In the genomic region with DNA sequence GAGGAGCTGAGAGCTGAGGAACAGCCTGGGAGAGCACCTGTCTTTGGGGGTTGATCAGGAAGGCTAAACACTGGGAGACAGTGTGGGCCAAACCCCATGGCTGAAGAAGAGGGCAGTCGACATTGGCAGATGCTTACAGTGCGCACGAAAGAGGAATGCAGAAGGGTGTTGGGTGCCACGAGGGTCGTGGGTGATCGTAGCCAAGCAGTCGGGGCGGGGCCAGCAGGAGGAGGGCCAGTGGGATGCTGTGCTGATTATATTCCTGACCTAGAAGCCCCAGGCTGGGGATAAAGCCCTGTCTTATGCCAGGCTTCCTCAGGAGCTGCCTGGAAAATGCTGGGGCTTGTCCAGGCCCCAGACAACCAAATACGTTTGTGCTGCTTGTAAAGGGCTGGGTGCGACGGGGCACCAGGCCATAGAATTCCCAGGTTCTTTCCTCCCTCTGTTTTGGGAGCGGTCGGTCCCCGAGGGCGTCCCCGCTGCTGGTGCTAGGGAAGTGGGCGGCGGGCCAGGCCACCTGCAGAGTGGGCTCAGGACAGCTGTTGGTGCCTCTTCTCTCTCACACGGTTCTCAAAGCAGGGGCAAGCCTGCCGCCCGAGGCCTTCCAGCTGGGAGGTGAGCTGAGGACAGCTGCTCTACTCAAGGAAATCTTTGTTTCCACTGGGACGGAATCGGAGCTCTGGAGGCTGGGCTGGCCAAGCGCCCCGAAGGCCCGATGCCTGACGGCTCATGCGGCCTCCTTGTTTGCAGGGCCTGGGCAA, we compare ENCODE assay signal across 10 cellular contexts. TPM values are rescaled to one million over a fixed set of nuclear protein-coding genes. Genes with fewer than 3 reads are reported as not detected.
A peak's percentile ranks its signal among the peaks of the same experiment; 100 is the strongest.
DNase-seq lines count a peak whose midpoint lies in the region; ATAC-seq, FAIRE-seq and TF ChIP-seq lines count a peak whose summit lies in the region.
"Had no signal": no experiment of that assay in that cellular context is flagged by ENCODE, and none has a peak within 500 bp of the region (broad histone marks: within the 10 kb centered on the region; RNA-seq: fewer than 3 reads in every experiment).

No MANE protein-coding gene starts in this region.

- no peak overlapping the region for H2AFZ ChIP-seq in IMR-90 (replicated peaks; ENCODE audit: low read length, poor library complexity)

- no peak overlapping the region for H4K5ac ChIP-seq in IMR-90 (ENCODE audit: low read depth, low read length)

- no peak overlapping the region for H3K4me3 Mint-ChIP-seq in T-helper 2 cell treated with Interferon-gamma antibody and Interleukin-4, amounts not matched to agents 5 μg/mL and 100 μg/mL, for 36 hours

- H3K4ac ChIP-seq in IMR-90 (ENCODE audit: low read depth, low read length) = peak overlapping the region; percentile 8; the same call in 1 of the 2 replicates

- DNase-seq in IMR-90 = no peak
- DNase-seq in adipocyte (ENCODE audit: low read depth) = no peak
- DNase-seq in hippocampal formation (lab: John Stamatoyannopoulos, UW) = peak; percentile 50 to 73
- DNase-seq in NCI-H526 treated with DMSO at 0.1 percent for 48 hours (lab: John Stamatoyannopoulos, UW) = no peak
- DNase-seq in T-helper 2 cell treated with Interferon-gamma antibody and Interleukin-4, amounts not matched to agents 5 μg/mL and 100 μg/mL, for 36 hours (ENCODE audit: low spot score) = no peak
- no peak for DNase-seq in GM12892 (ENCODE audit: insufficient read length)
- DNase-seq: kidney had no signal

- H3K27ac ChIP-seq in IMR-90 (ENCODE audit: insufficient read depth, low read length) (no peak overlapping the region), skeletal muscle tissue (ENCODE audit: low read depth, low read length) (no peak overlapping the region)
- H3K27ac ChIP-seq: cardiac muscle cell had no signal

- intact Hi-C loops in IMR-90 (cut with micrococcal nuclease) = no loop called here

- no peak overlapping the region for H4K8ac ChIP-seq in IMR-90 (ENCODE audit: low read depth in 2 of 2, low read length in 2 of 2)

- no peak overlapping the region for H2AK9ac ChIP-seq in IMR-90 (replicated peaks; ENCODE audit: low read depth, low read length, poor library complexity)

- dilution Hi-C loops in IMR-90 (cut with HindIII; ENCODE audit: low sequenced_read_pairs, unreplicated experiment) = no loop called here

- H3K4me1 ChIP-seq in IMR-90 (ENCODE audit: control insufficient read depth, insufficient read depth, low read length) (peaks cover 21% of the 10 kb centered on the region), adipocyte (ENCODE audit: control insufficient read depth, insufficient read depth, low read length) (peaks cover 60% of the 10 kb centered on the region), skeletal muscle tissue (ENCODE audit: control insufficient read depth in 3 of 3, insufficient read depth in 3 of 3, low read length in 3 of 3) (peaks cover 24 to 42% (median 38%) of the 10 kb centered on the region in 3 donors)

- H3K27me3 Mint-ChIP-seq in T-helper 2 cell treated with Interferon-gamma antibody and Interleukin-4, amounts not matched to agents 5 μg/mL and 100 μg/mL, for 36 hours (ENCODE audit: low read depth) = peaks cover 5% of the 10 kb centered on the region

- H4K91ac ChIP-seq in IMR-90 (ENCODE audit: insufficient read depth, low read depth, low read length) = no peak overlapping the region

- H3K23ac ChIP-seq in IMR-90 (ENCODE audit: low read depth, low read length) = no peak overlapping the region

- TF ChIP-seq RAD21 in IMR-90 (IDR thresholded peaks at IDR 0.05; ENCODE audit: low read length) = no peak

- H3K18ac ChIP-seq in IMR-90 (ENCODE audit: low read depth, low read length) = no peak overlapping the region

- in situ Hi-C loops in IMR-90 (cut with MboI; ENCODE audit: low sequenced_read_pairs) = no loop called here

- H2BK20ac ChIP-seq in IMR-90 (ENCODE audit: low read depth, low read length) = no peak overlapping the region

- H2BK5ac ChIP-seq in IMR-90 (ENCODE audit: low read depth, low read length, poor library complexity, severe bottlenecking) = no peak overlapping the region

- H3K79me1 ChIP-seq in IMR-90 (ENCODE audit: low read depth in 1 of 2, low read length in 2 of 2) = peaks cover 0 to 5% of the 10 kb centered on the region in 2 experiments; a peak in 1 of 4 replicates

- no peaks in the 10 kb centered on the region for H4K20me1 ChIP-seq in IMR-90 (ENCODE audit: insufficient read depth, low read length)

- H3K9ac ChIP-seq in IMR-90 (ENCODE audit: low read depth, low read length) (no peak overlapping the region), adipocyte (ENCODE audit: low read length) (peak overlapping the region; percentile 29), skeletal muscle tissue (ENCODE audit: low read depth in 1 of 3, low read length in 3 of 3) (peak overlapping the region; percentile 23 to 62 (median 25))

- H3K9me1 ChIP-seq in IMR-90 (ENCODE audit: insufficient read depth, low read length) = peaks cover 18% of the 10 kb centered on the region

- no peak overlapping the region for H3K56ac ChIP-seq in IMR-90 (ENCODE audit: extremely low read depth, insufficient read depth, low read length)

- CTCF ChIA-PET in IMR-90 (lab: Yijun Ruan, JAX) = interaction anchor here (1.4 kb wide), 1 partner anchor 31 kb away, joined by 3 read pairs; no protein-coding TSS in a partner anchor

- H3K27me3 ChIP-seq in IMR-90 (ENCODE audit: control insufficient read depth, insufficient read depth, low read length) = no peaks in the 10 kb centered on the region
- H3K27me3 ChIP-seq in adipocyte (replicated peaks; ENCODE audit: control insufficient read depth, insufficient read depth, low read length) = no peaks in the 10 kb centered on the region
- peaks cover 0 to 8% (median 2%) of the 10 kb centered on the region in 3 donors for H3K27me3 ChIP-seq in skeletal muscle tissue (ENCODE audit: control insufficient read depth in 3 of 3, insufficient read depth in 3 of 3, low read length in 3 of 3)

- POLR2A ChIA-PET in IMR-90 (lab: Charles Lee; ENCODE audit: unreplicated experiment) = interaction anchor here (0.7 kb wide), 1 partner anchor 11 kb away, joined by 6 read pairs; no protein-coding TSS in a partner anchor

- no TSS peak for BruUV-seq in IMR-90 (replicated peaks; lab: Mats Ljungman, UMichigan)

- ATAC-seq in IMR-90 (ENCODE audit: low read depth) (no peak), GM19463 (IDR thresholded peaks at IDR 0.05; ENCODE audit: unreplicated experiment) (no peak)

- 0 out of 2 replicates have a peak overlapping the region, but pooled peaks have one; percentile 41 for H3K14ac ChIP-seq in IMR-90 (replicated peaks; ENCODE audit: low read depth, low read length)

- peak overlapping the region; percentile 62 for H2AK5ac ChIP-seq in IMR-90 (ENCODE audit: low read depth, low read length)

- no peak for TF ChIP-seq CTCF in IMR-90 (conservative IDR thresholded peaks at IDR 0.05; ENCODE audit: low read depth, low read length)

- no peak overlapping the region for H2BK15ac ChIP-seq in IMR-90 (ENCODE audit: low read depth, low read length)

- FAIRE-seq in GM12892 (lab: Jason Lieb, UNC) = no peak
- FAIRE-seq: kidney had no signal

- H3K36me3 ChIP-seq in IMR-90 (ENCODE audit: control insufficient read depth, insufficient read depth, low read length) = no peaks in the 10 kb centered on the region
- H3K36me3 ChIP-seq in adipocyte (ENCODE audit: control insufficient read depth, insufficient read depth, low read length, severe bottlenecking) = peaks cover 3% of the 10 kb centered on the region
- H3K36me3 ChIP-seq in skeletal muscle tissue (ENCODE audit: control insufficient read depth in 3 of 3, insufficient read depth in 3 of 3, low read length in 3 of 3) = no peaks in the 10 kb centered on the region
- H3K36me3 ChIP-seq: cardiac muscle cell had no signal

- H3K9me3 Mint-ChIP-seq in T-helper 2 cell treated with Interferon-gamma antibody and Interleukin-4, amounts not matched to agents 5 μg/mL and 100 μg/mL, for 36 hours = no peaks in the 10 kb centered on the region

- no peak overlapping the region for H3K27ac Mint-ChIP-seq in T-helper 2 cell treated with Interferon-gamma antibody and Interleukin-4, amounts not matched to agents 5 μg/mL and 100 μg/mL, for 36 hours

- H3K4me3 ChIP-seq in IMR-90 (ENCODE audit: insufficient read depth, low read depth, low read length) = no peak overlapping the region
- H3K4me3 ChIP-seq in adipocyte (ENCODE audit: low read length) = no peak overlapping the region
- peak overlapping the region in 1 of 3 donors; percentile 29 for H3K4me3 ChIP-seq in skeletal muscle tissue (ENCODE audit: low read length in 3 of 3)
- H3K4me3 ChIP-seq: cardiac muscle cell had no signal

- 84% methylated on average over 7 of the region's 28 CpGs; no CpG with 5 or more reads in 1 of the 2 experiments for WGBS in IMR-90 (ENCODE audit: extremely low coverage in 2 of 2, insufficient read length in 1 of 2), 2 experiments

- no peak for TF ChIP-seq POLR2A in IMR-90 (IDR thresholded peaks at IDR 0.05; ENCODE audit: low read depth, low read length)
- TF ChIP-seq POLR2A in GM12892 (IDR thresholded peaks at IDR 0.05; ENCODE audit: low read depth, low read length) = no peak

- no peak overlapping the region for H2BK120ac ChIP-seq in IMR-90 (ENCODE audit: low read depth, low read length)

- no peak overlapping the region for H3K4me2 ChIP-seq in IMR-90 (ENCODE audit: low read depth, low read length)

- H3K4me1 Mint-ChIP-seq in T-helper 2 cell treated with Interferon-gamma antibody and Interleukin-4, amounts not matched to agents 5 μg/mL and 100 μg/mL, for 36 hours (ENCODE audit: low read depth) = no peaks in the 10 kb centered on the region

- H3K36me3 Mint-ChIP-seq in T-helper 2 cell treated with Interferon-gamma antibody and Interleukin-4, amounts not matched to agents 5 μg/mL and 100 μg/mL, for 36 hours (ENCODE audit: low read depth) = no peaks in the 10 kb centered on the region

- no peaks in the 10 kb centered on the region for H3K9me3 ChIP-seq in IMR-90 (ENCODE audit: control insufficient read depth, insufficient read depth, low read length)
- H3K9me3 ChIP-seq in adipocyte (ENCODE audit: control insufficient read depth, low read length) = no peaks in the 10 kb centered on the region
- H3K9me3 ChIP-seq in skeletal muscle tissue (ENCODE audit: control insufficient read depth in 3 of 3, low read length in 3 of 3) = no peaks in the 10 kb centered on the region

RNA-seq across cellular contexts. Expression of gene C1QTNF1, which starts 10.0 kb away (rescaled TPM):
- 1.7 and 3.4 TPM in 2 replicates for total RNA-seq in IMR-90 (2012; rRNA removed)
- polyA plus RNA-seq in IMR-90 (2012; rRNA removed) = 8.4 and 9.0 TPM in 2 replicates
- 5.2 and 16.8 TPM in 2 replicates for polyA plus RNA-seq in IMR-90 (2012; cell fraction: cytosol; rRNA removed)
- 7.4 and 9.5 TPM in 2 replicates for polyA plus RNA-seq in IMR-90 (2012; cell fraction: nucleus; rRNA removed; ENCODE audit: low replicate concordance)
- total RNA-seq in skeletal muscle tissue = 6.8 TPM
- polyA plus RNA-seq in GM12892 (2012; ENCODE audit: missing spikeins) = 0.08 TPM

RNA-seq across cellular contexts. Expression of gene CANT1, which starts 24.4 kb away (rescaled TPM):
- 50.0 and 51.8 TPM in 2 replicates for total RNA-seq in IMR-90 (2012; rRNA removed)
- 73.4 and 90.7 TPM in 2 replicates for polyA plus RNA-seq in IMR-90 (2012; rRNA removed)
- 61.1 and 63.0 TPM in 2 replicates for polyA plus RNA-seq in IMR-90 (2012; cell fraction: cytosol; rRNA removed)
- 33.7 and 43.7 TPM in 2 replicates for polyA plus RNA-seq in IMR-90 (2012; cell fraction: nucleus; rRNA removed; ENCODE audit: low replicate concordance)
- total RNA-seq in skeletal muscle tissue = 21.9 TPM
- polyA plus RNA-seq in GM12892 (2012; ENCODE audit: missing spikeins) = 12.2 TPM

RNA-seq across cellular contexts. Expression of gene ENGASE, which starts 40.7 kb away (rescaled TPM):
- total RNA-seq in IMR-90 (2012; rRNA removed) (2.5 and 3.9 TPM in 2 replicates), skeletal muscle tissue (12.5 TPM)
- polyA plus RNA-seq in IMR-90 (2012; rRNA removed) = 10.4 and 12.1 TPM in 2 replicates
- 5.4 and 8.9 TPM in 2 replicates for polyA plus RNA-seq in IMR-90 (2012; cell fraction: cytosol; rRNA removed)
- polyA plus RNA-seq in IMR-90 (2012; cell fraction: nucleus; rRNA removed; ENCODE audit: low replicate concordance) = 108 and 158 TPM in 2 replicates
- polyA plus RNA-seq in GM12892 (2012; ENCODE audit: missing spikeins) = 16.5 TPM

RNA-seq across cellular contexts. Expression of gene LGALS3BP, which starts 54.2 kb away (rescaled TPM):
- total RNA-seq in IMR-90 (2012; rRNA removed) (33.7 and 34.7 TPM in 2 replicates), skeletal muscle tissue (55.8 TPM)
- 249 and 273 TPM in 2 replicates for polyA plus RNA-seq in IMR-90 (2012; rRNA removed)
- 146 and 259 TPM in 2 replicates for polyA plus RNA-seq in IMR-90 (2012; cell fraction: cytosol; rRNA removed)
- polyA plus RNA-seq in IMR-90 (2012; cell fraction: nucleus; rRNA removed; ENCODE audit: low replicate concordance) = 165 and 308 TPM in 2 replicates
- polyA plus RNA-seq in GM12892 (2012; ENCODE audit: missing spikeins) = 0.70 TPM

Comparison
In these comparisons a context has a peak if more than half of its experiments do, and no peak if none do; other contexts are left out.
1. DNase-seq: peak in hippocampal formation (2 of 2); none in IMR-90 (single experiment), adipocyte (single experiment), NCI-H526 treated with DMSO at 0.1 percent for 48 hours (single experiment), T-helper 2 cell treated with Interferon-gamma antibody and Interleukin-4, amounts not matched to agents 5 μg/mL and 100 μg/mL, for 36 hours (single experiment) and GM12892 (single experiment).